In the genomic region with DNA sequence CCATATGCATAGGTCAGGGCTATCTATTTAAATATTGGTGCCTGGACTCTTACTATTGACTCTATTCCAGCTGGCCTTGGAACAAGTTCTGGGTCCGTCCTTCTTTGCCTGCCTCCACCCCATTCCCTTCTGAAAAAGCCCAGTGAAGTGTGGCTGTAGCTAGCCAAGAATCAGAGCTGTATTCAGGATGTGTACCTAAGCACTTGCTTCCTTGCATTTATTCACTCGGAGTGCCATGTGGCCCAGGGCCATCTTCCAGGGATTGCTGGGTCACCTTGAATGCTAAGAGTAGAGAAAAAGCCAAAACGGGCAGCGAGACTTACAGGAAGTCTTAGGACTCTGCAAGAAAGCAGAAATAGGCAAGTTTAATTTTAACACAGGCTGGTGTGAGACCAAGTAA, we compare ENCODE assay signal across 15 cellular contexts. TPM values are rescaled to one million over a fixed set of nuclear protein-coding genes. Genes with fewer than 3 reads are reported as not detected.
DNase-seq lines count a peak whose midpoint lies in the region; ATAC-seq and TF ChIP-seq lines count a peak whose summit lies in the region.
"Had no signal": no experiment of that assay in that cellular context is flagged by ENCODE, and none has a peak within 500 bp of the region (broad histone marks: within the 10 kb centered on the region; RNA-seq: fewer than 3 reads in every experiment).

No MANE protein-coding gene starts in this region.

- H3K4me1 Mint-ChIP-seq in CD8-positive, alpha-beta T cell (ENCODE audit: low read depth), result peaks cover 76% of the 10 kb centered on the region
- H3K4me1 Mint-ChIP-seq in stimulated activated memory B cell treated with anti-CD40 and anti-IgM and Interleukin-4, amounts not matched to agents 10 μg/mL and 1 μg/mL and 100 μg/mL, for 72 hours, result peaks cover 27% of the 10 kb centered on the region
- H3K4me1 Mint-ChIP-seq in type B pancreatic cell (ENCODE audit: unreplicated experiment), result peaks cover 14% of the 10 kb centered on the region

- H3K27me3 ChIP-seq in CD8-positive, alpha-beta T cell (ENCODE audit: insufficient read depth, low read length), result no peaks in the 10 kb centered on the region
- H3K27me3 ChIP-seq in Peyer's patch (no peaks in the 10 kb centered on the region), right cardiac atrium (ENCODE audit: control insufficient read depth, insufficient read depth) (no peaks in the 10 kb centered on the region), prostate gland (replicated peaks; ENCODE audit: insufficient read depth) (no peaks in the 10 kb centered on the region)

- DNase-seq in CD8-positive, alpha-beta T cell, result no peak
- no peak for DNase-seq in Peyer's patch
- DNase-seq in right cardiac atrium, result peak; percentile 47 to 75 (median 71)
- DNase-seq in prostate gland (ENCODE audit: low spot score), result peak; percentile 64
- no peak for DNase-seq in NCI-H1436 (lab: John Stamatoyannopoulos, UW)
- no peak for DNase-seq in type B pancreatic cell (ENCODE audit: extremely low spot score, unreplicated experiment)
- DNase-seq: activated CD4-positive, alpha-beta T cell treated with anti-CD3 and anti-CD28 coated beads for 1 hour; DMS79 treated with DMSO at 0.1 percent for 48 hours; foreskin fibroblast; Karpas-422; NCI-H345; SHP77 treated with DMSO at 0.1 percent for 48 hours had no signal

- no peaks in the 10 kb centered on the region for H3K36me3 ChIP-seq in CD8-positive, alpha-beta T cell (ENCODE audit: insufficient read depth, low read length)
- H3K36me3 ChIP-seq in Peyer's patch, result no peaks in the 10 kb centered on the region
- no peaks in the 10 kb centered on the region for H3K36me3 ChIP-seq in prostate gland

- POLR2A ChIA-PET in CD8-positive, alpha-beta T cell (lab: Charles Lee), result interaction anchor here (0.6 to 6.4 kb wide), 3 partner anchors 9 to 314 kb away, joined by 3 to 150 read pairs (median 26); no protein-coding TSS in a partner anchor

- H3K9me3 Mint-ChIP-seq in CD8-positive, alpha-beta T cell, result no peaks in the 10 kb centered on the region
- no peaks in the 10 kb centered on the region for H3K9me3 Mint-ChIP-seq in stimulated activated memory B cell treated with anti-CD40 and anti-IgM and Interleukin-4, amounts not matched to agents 10 μg/mL and 1 μg/mL and 100 μg/mL, for 72 hours
- no peaks in the 10 kb centered on the region for H3K9me3 Mint-ChIP-seq in type B pancreatic cell
- H3K9me3 Mint-ChIP-seq: stimulated activated effector memory CD8-positive, alpha-beta T cell treated with anti-CD3 and anti-CD28 coated beads, Interleukin-12 subunit alpha, Interleukin-12 subunit beta, amount 100 ng/mL, for 72 hours had no signal

- H3K36me3 Mint-ChIP-seq in CD8-positive, alpha-beta T cell, result peaks cover 4% of the 10 kb centered on the region
- H3K36me3 Mint-ChIP-seq in stimulated activated memory B cell treated with anti-CD40 and anti-IgM and Interleukin-4, amounts not matched to agents 10 μg/mL and 1 μg/mL and 100 μg/mL, for 72 hours, result no peaks in the 10 kb centered on the region
- no peaks in the 10 kb centered on the region for H3K36me3 Mint-ChIP-seq in type B pancreatic cell
- H3K36me3 Mint-ChIP-seq: stimulated activated effector memory CD8-positive, alpha-beta T cell treated with anti-CD3 and anti-CD28 coated beads, Interleukin-12 subunit alpha, Interleukin-12 subunit beta, amount 100 ng/mL, for 72 hours had no signal

- no peaks in the 10 kb centered on the region for H3K9me3 ChIP-seq in CD8-positive, alpha-beta T cell (ENCODE audit: low read length)
- no peaks in the 10 kb centered on the region for H3K9me3 ChIP-seq in Peyer's patch
- no peaks in the 10 kb centered on the region for H3K9me3 ChIP-seq in right cardiac atrium (ENCODE audit: control insufficient read depth, low read length)
- H3K9me3 ChIP-seq in prostate gland, result no peaks in the 10 kb centered on the region

- CTCF ChIA-PET in CD8-positive, alpha-beta T cell (lab: Charles Lee), result interaction anchor here (1.3 to 24.7 kb wide), 3 partner anchors 12 to 29 kb away, joined by 3 to 657 read pairs (median 155); no protein-coding TSS in a partner anchor

- TF ChIP-seq POLR2A in Peyer's patch (IDR thresholded peaks at IDR 0.05) (no peak), prostate gland (IDR thresholded peaks at IDR 0.05) (no peak)

- intact Hi-C loops in CD8-positive, alpha-beta T cell (cut with DNase I, micrococcal nuclease), result no loop called here
- intact Hi-C loops in right cardiac atrium (cut with DNase I) (no loop called here), prostate gland (cut with DNase I) (no loop called here)

- no peak for ATAC-seq in CD8-positive, alpha-beta T cell
- peak; percentile 56 to 70 for ATAC-seq in right cardiac atrium
- ATAC-seq in stimulated activated memory B cell treated with anti-CD40 and anti-IgM and Interleukin-4, amounts not matched to agents 10 μg/mL and 1 μg/mL and 100 μg/mL, for 72 hours, result no peak
- no peak for ATAC-seq in HG02588 (IDR thresholded peaks at IDR 0.05; ENCODE audit: unreplicated experiment)
- ATAC-seq: stimulated activated effector memory CD8-positive, alpha-beta T cell treated with anti-CD3 and anti-CD28 coated beads, Interleukin-12 subunit alpha, Interleukin-12 subunit beta, amount 100 ng/mL, for 72 hours had no signal

- H3K4me3 Mint-ChIP-seq in CD8-positive, alpha-beta T cell, result peak overlapping the region; percentile 87
- H3K4me3 Mint-ChIP-seq in stimulated activated memory B cell treated with anti-CD40 and anti-IgM and Interleukin-4, amounts not matched to agents 10 μg/mL and 1 μg/mL and 100 μg/mL, for 72 hours, result no peak overlapping the region
- no peak overlapping the region for H3K4me3 Mint-ChIP-seq in type B pancreatic cell
- H3K4me3 Mint-ChIP-seq: stimulated activated effector memory CD8-positive, alpha-beta T cell treated with anti-CD3 and anti-CD28 coated beads, Interleukin-12 subunit alpha, Interleukin-12 subunit beta, amount 100 ng/mL, for 72 hours had no signal

- no peak overlapping the region for H3K4me3 ChIP-seq in CD8-positive, alpha-beta T cell (ENCODE audit: low read depth, low read length)
- H3K4me3 ChIP-seq in Peyer's patch (peak overlapping the region in 2 of 4 donors; percentile 24 to 95), right cardiac atrium (ENCODE audit: low read length) (no peak overlapping the region), prostate gland (no peak overlapping the region)

- H3K4me1 ChIP-seq in CD8-positive, alpha-beta T cell (ENCODE audit: insufficient read depth, low read length), result peaks cover 74% of the 10 kb centered on the region
- H3K4me1 ChIP-seq in Peyer's patch (peaks cover 2 to 44% (median 12%) of the 10 kb centered on the region in 4 donors), right cardiac atrium (ENCODE audit: control insufficient read depth, insufficient read depth, low read length) (peaks cover 13% of the 10 kb centered on the region), prostate gland (replicated peaks) (peaks cover 2% of the 10 kb centered on the region)

- no peak overlapping the region for H3K27ac ChIP-seq in CD8-positive, alpha-beta T cell (ENCODE audit: low read depth, low read length)
- H3K27ac ChIP-seq in Peyer's patch (peak overlapping the region in 3 of 4 donors; percentile 25 to 99 (median 99)), right cardiac atrium (ENCODE audit: low read length) (no peak overlapping the region), prostate gland (peak overlapping the region in 1 of 2 donors; percentile 6)

- no peak for TF ChIP-seq CTCF in CD8-positive, alpha-beta T cell (IDR thresholded peaks at IDR 0.05)
- no peak for TF ChIP-seq CTCF in Peyer's patch (IDR thresholded peaks at IDR 0.05)
- no peak for TF ChIP-seq CTCF in prostate gland (IDR thresholded peaks at IDR 0.05)
- TF ChIP-seq CTCF in type B pancreatic cell (conservative IDR thresholded peaks at IDR 0.05), result no peak

- H3K27me3 Mint-ChIP-seq in CD8-positive, alpha-beta T cell (ENCODE audit: low read depth), result no peaks in the 10 kb centered on the region
- H3K27me3 Mint-ChIP-seq in stimulated activated memory B cell treated with anti-CD40 and anti-IgM and Interleukin-4, amounts not matched to agents 10 μg/mL and 1 μg/mL and 100 μg/mL, for 72 hours, result peaks cover 9% of the 10 kb centered on the region
- H3K27me3 Mint-ChIP-seq in type B pancreatic cell, result peaks cover 30% of the 10 kb centered on the region

- peak overlapping the region; percentile 83 for H3K27ac Mint-ChIP-seq in CD8-positive, alpha-beta T cell
- H3K27ac Mint-ChIP-seq in stimulated activated memory B cell treated with anti-CD40 and anti-IgM and Interleukin-4, amounts not matched to agents 10 μg/mL and 1 μg/mL and 100 μg/mL, for 72 hours, result no peak overlapping the region
- no peak overlapping the region for H3K27ac Mint-ChIP-seq in type B pancreatic cell
- H3K27ac Mint-ChIP-seq: stimulated activated effector memory CD8-positive, alpha-beta T cell treated with anti-CD3 and anti-CD28 coated beads, Interleukin-12 subunit alpha, Interleukin-12 subunit beta, amount 100 ng/mL, for 72 hours had no signal

- 35% methylated on average over 4 of the region's 4 CpGs for WGBS in right cardiac atrium
- 39% methylated on average over 4 of the region's 4 CpGs for WGBS in prostate gland

RNA-seq across cellular contexts. Expression of gene ITGA6, which starts 4.0 kb away (rescaled TPM):
- 10 to 100 TPM; 50.5 to 52.1 TPM for total RNA-seq in CD8-positive, alpha-beta T cell
- 100 to 1,000 TPM; 201 to 357 (median 225) TPM for total RNA-seq in Peyer's patch
- total RNA-seq in right cardiac atrium, result 10 to 100 TPM; 24.0 to 38.3 (median 32.1) TPM
- 14.8 TPM for polyA plus RNA-seq in right cardiac atrium
- 100 to 1,000 TPM in 1 of 2 donors, 10 to 100 TPM in 1; 71.7 to 249 TPM for total RNA-seq in prostate gland
- 26.1 and 38.7 TPM in 2 replicates for total RNA-seq in type B pancreatic cell (ENCODE audit: low replicate concordance)

Comparison
In these comparisons a context has a peak if more than half of its experiments do, and no peak if none do; other contexts are left out.
1. ATAC-seq: peak in right cardiac atrium (2 of 2); none in CD8-positive, alpha-beta T cell (single experiment), stimulated activated memory B cell treated with anti-CD40 and anti-IgM and Interleukin-4, amounts not matched to agents 10 μg/mL and 1 μg/mL and 100 μg/mL, for 72 hours (single experiment) and HG02588 (single experiment).
2. DNase-seq: peak in right cardiac atrium (3 of 3) and prostate gland (single experiment); none in CD8-positive, alpha-beta T cell (0 of 7), Peyer's patch (0 of 3), NCI-H1436 (single experiment) and type B pancreatic cell (single experiment).
3. H3K27ac ChIP-seq: peak in Peyer's patch (3 of 4); none in CD8-positive, alpha-beta T cell (single experiment) and right cardiac atrium (single experiment).